8 cellular contexts compared by ENCODE assay signal in genomic region chr14:53216888-53217282, GRCh38.
DNase-seq lines count a peak whose midpoint lies in the region; ATAC-seq and TF ChIP-seq lines count a peak whose summit lies in the region.
"Not testable (repeated sequence)": the region's sequence is repeated elsewhere in the genome, so short reads cannot be mapped to it uniquely, and the experiment has no call there.

No MANE protein-coding gene starts in this region.

- DNase-seq in CD8-positive, alpha-beta memory T cell; Jurkat, Clone E6-1 (ENCODE audit: low read depth, low spot score); T-helper 17 cell; activated naive CD4-positive, alpha-beta T cell treated with anti-CD3 and anti-CD28 coated beads for 36 hours; neuronal stem cell (ENCODE audit: low spot score); testis: not testable (repeated sequence)
- DNase-seq in immature natural killer cell, result peak in 2 of 3 donors; percentile 1 to 2

- CTCF ChIA-PET in CD8-positive, alpha-beta memory T cell (lab: Charles Lee), result interaction anchor here (0.9 to 2.0 kb wide), 6 partner anchors 10 to 99 kb away, joined by 3 to 12 read pairs (median 4); partner anchors contain the start of gene DDHD1
- CTCF ChIA-PET in activated naive CD4-positive, alpha-beta T cell treated with anti-CD3 and anti-CD28 coated beads for 36 hours (lab: Charles Lee), result interaction anchor here (1.2 to 1.6 kb wide), 4 partner anchors 19 to 163 kb away, joined by 3 to 4 read pairs (median 4); no protein-coding TSS in a partner anchor

- H3K27ac Mint-ChIP-seq in CD8-positive, alpha-beta memory T cell, result peak overlapping the region in 4 of 8 donors; percentile 78 to 93 (median 86)
- H3K27ac Mint-ChIP-seq in T-helper 17 cell (peak overlapping the region; percentile 14), immature natural killer cell (peak overlapping the region in 2 of 6 donors; percentile 42 to 81)
- H3K27ac Mint-ChIP-seq in activated naive CD4-positive, alpha-beta T cell treated with anti-CD3 and anti-CD28 coated beads for 36 hours, result not testable (repeated sequence)
- H3K27ac Mint-ChIP-seq in dendritic cell treated with granulocyte-macrophage colony-stimulating factor and Interleukin-4, amounts not matched to agents 40 ng/mL and 50 ng/mL, for 4 days, result peak overlapping the region; percentile 74

- not testable (repeated sequence) for H3K9ac ChIP-seq in neuronal stem cell (ENCODE audit: low read depth, low read length, poor library complexity)

- H2BK120ac ChIP-seq in neuronal stem cell (ENCODE audit: low read depth, low read length), result not testable (repeated sequence)

- not testable (repeated sequence) for ATAC-seq in T-helper 17 cell

- H3K36me3 ChIP-seq in CD8-positive, alpha-beta memory T cell (ENCODE audit: insufficient read depth, low read length); neuronal stem cell (replicated peaks in 1 of 2; ENCODE audit: control insufficient read depth in 2 of 2, insufficient read depth in 2 of 2, low read length in 2 of 2); testis (ENCODE audit: low read depth, missing control alignments): not testable (repeated sequence)

- not testable (repeated sequence) for H4K91ac ChIP-seq in neuronal stem cell (ENCODE audit: low read depth, low read length, poor library complexity)

- not testable (repeated sequence) for H2AK5ac ChIP-seq in neuronal stem cell (ENCODE audit: low read depth, low read length)

- not testable (repeated sequence) for H2BK12ac ChIP-seq in neuronal stem cell (ENCODE audit: low read length)

- not testable (repeated sequence) for H3K4ac ChIP-seq in neuronal stem cell (ENCODE audit: low read length)

- H3K36me3 Mint-ChIP-seq in CD8-positive, alpha-beta memory T cell; T-helper 17 cell (ENCODE audit: low read depth); activated naive CD4-positive, alpha-beta T cell treated with anti-CD3 and anti-CD28 coated beads for 36 hours (ENCODE audit: low read depth); dendritic cell treated with granulocyte-macrophage colony-stimulating factor and Interleukin-4, amounts not matched to agents 40 ng/mL and 50 ng/mL, for 4 days (ENCODE audit: low read depth); immature natural killer cell: not testable (repeated sequence)

- H3K9me3 ChIP-seq in CD8-positive, alpha-beta memory T cell (ENCODE audit: low read length); T-helper 17 cell (ENCODE audit: control insufficient read depth, low read length, poor library complexity, severe bottlenecking); neuronal stem cell (replicated peaks in 1 of 2; ENCODE audit: control insufficient read depth in 2 of 2, insufficient read depth in 1 of 2, low read depth in 1 of 2, low read length in 2 of 2); testis: not testable (repeated sequence)

- not testable (repeated sequence) for H4K8ac ChIP-seq in neuronal stem cell (ENCODE audit: low read depth, low read length)

- not testable (repeated sequence) for H2BK5ac ChIP-seq in neuronal stem cell (ENCODE audit: low read length)

- not testable (repeated sequence) for H3K4me1 ChIP-seq in CD8-positive, alpha-beta memory T cell (ENCODE audit: insufficient read depth, low read length); neuronal stem cell (ENCODE audit: control insufficient read depth in 2 of 2, insufficient read depth in 1 of 2, low read depth in 1 of 2, low read length in 2 of 2)
- peaks cover 11% of the 10 kb centered on the region for H3K4me1 ChIP-seq in testis

- not testable (repeated sequence) for H3K27me3 Mint-ChIP-seq in CD8-positive, alpha-beta memory T cell; T-helper 17 cell; activated naive CD4-positive, alpha-beta T cell treated with anti-CD3 and anti-CD28 coated beads for 36 hours (ENCODE audit: low read depth); dendritic cell treated with granulocyte-macrophage colony-stimulating factor and Interleukin-4, amounts not matched to agents 40 ng/mL and 50 ng/mL, for 4 days; immature natural killer cell (ENCODE audit: low read depth in 3 of 3)

- H3K14ac ChIP-seq in neuronal stem cell (ENCODE audit: low read length), result not testable (repeated sequence)

- not testable (repeated sequence) for TF ChIP-seq CTCF in testis (IDR thresholded peaks at IDR 0.05)

- H3K4me2 ChIP-seq in neuronal stem cell (ENCODE audit: insufficient read depth, low read length, poor library complexity, severe bottlenecking), result not testable (repeated sequence)

- not testable (repeated sequence) for TF ChIP-seq POLR2A in testis (IDR thresholded peaks at IDR 0.05)

- H3K27ac ChIP-seq in CD8-positive, alpha-beta memory T cell (ENCODE audit: low read depth, low read length); neuronal stem cell (replicated peaks; ENCODE audit: low read length): not testable (repeated sequence)
- H3K27ac ChIP-seq in testis, result peak overlapping the region; percentile 51 to 72

- not testable (repeated sequence) for H2BK15ac ChIP-seq in neuronal stem cell (ENCODE audit: low read length)

- H3K4me3 ChIP-seq in CD8-positive, alpha-beta memory T cell (ENCODE audit: low read length), result not testable (repeated sequence)
- H3K4me3 ChIP-seq in Jurkat, Clone E6-1 (ENCODE audit: low read length), result peak overlapping the region; percentile 73
- H3K4me3 ChIP-seq in neuronal stem cell (ENCODE audit: low read length in 2 of 2) (peak overlapping the region in 1 of 2 donors; percentile 43), testis (peak overlapping the region in 1 of 2 donors; percentile 73)

- not testable (repeated sequence) for H3K18ac ChIP-seq in neuronal stem cell (ENCODE audit: low read length)

- H3K4me3 Mint-ChIP-seq in CD8-positive, alpha-beta memory T cell, result peak overlapping the region; percentile 74 to 96 (median 87)
- peak overlapping the region; percentile 92 for H3K4me3 Mint-ChIP-seq in T-helper 17 cell
- H3K4me3 Mint-ChIP-seq in activated naive CD4-positive, alpha-beta T cell treated with anti-CD3 and anti-CD28 coated beads for 36 hours, result peak overlapping the region; percentile 78
- H3K4me3 Mint-ChIP-seq in dendritic cell treated with granulocyte-macrophage colony-stimulating factor and Interleukin-4, amounts not matched to agents 40 ng/mL and 50 ng/mL, for 4 days, result not testable (repeated sequence)
- peak overlapping the region; percentile 74 to 89 (median 83) for H3K4me3 Mint-ChIP-seq in immature natural killer cell

- intact Hi-C loops in activated naive CD4-positive, alpha-beta T cell treated with anti-CD3 and anti-CD28 coated beads for 36 hours (cut with micrococcal nuclease), result loop anchor here (1.0 to 2.0 kb wide), 3 partner anchors 26 to 299 kb away; partner anchors contain the start of gene DDHD1
- intact Hi-C loops in dendritic cell treated with granulocyte-macrophage colony-stimulating factor and Interleukin-4, amounts not matched to agents 40 ng/mL and 50 ng/mL, for 4 days (cut with micrococcal nuclease), result loop anchor here (5.0 kb wide), 1 partner anchor 65 kb away; the partner anchor contains the start of gene DDHD1
- intact Hi-C loops in testis (cut with DNase I; ENCODE audit: low total_unique reads), result not testable (repeated sequence)

- not testable (repeated sequence) for H3K9me3 Mint-ChIP-seq in CD8-positive, alpha-beta memory T cell; activated naive CD4-positive, alpha-beta T cell treated with anti-CD3 and anti-CD28 coated beads for 36 hours; dendritic cell treated with granulocyte-macrophage colony-stimulating factor and Interleukin-4, amounts not matched to agents 40 ng/mL and 50 ng/mL, for 4 days; immature natural killer cell

- H3K79me1 ChIP-seq in neuronal stem cell (ENCODE audit: low read depth, low read length), result not testable (repeated sequence)

- no CpG with 5 or more reads among the region's 4 CpGs for WGBS in neuronal stem cell (ENCODE audit: extremely low coverage in 2 of 2, insufficient read length in 2 of 2, insufficient replicate concordance in 1 of 2), 2 donors
- WGBS in testis, 2 donors, result 80 to 83% methylated on average over 4 of the region's 4 CpGs

- peak overlapping the region; percentile 81 for H2AFZ ChIP-seq in neuronal stem cell (ENCODE audit: low read length)

- H3K23ac ChIP-seq in neuronal stem cell (ENCODE audit: low read depth, low read length, poor library complexity), result not testable (repeated sequence)

- peaks cover 6 to 10% (median 7%) of the 10 kb centered on the region in 3 donors for H3K4me1 Mint-ChIP-seq in CD8-positive, alpha-beta memory T cell
- H3K4me1 Mint-ChIP-seq in T-helper 17 cell, result peaks cover 12% of the 10 kb centered on the region
- H3K4me1 Mint-ChIP-seq in activated naive CD4-positive, alpha-beta T cell treated with anti-CD3 and anti-CD28 coated beads for 36 hours (ENCODE audit: low read depth); dendritic cell treated with granulocyte-macrophage colony-stimulating factor and Interleukin-4, amounts not matched to agents 40 ng/mL and 50 ng/mL, for 4 days (ENCODE audit: low read depth); immature natural killer cell: not testable (repeated sequence)

- not testable (repeated sequence) for H3K27me3 ChIP-seq in CD8-positive, alpha-beta memory T cell (ENCODE audit: insufficient read depth, low read length, poor library complexity, severe bottlenecking); neuronal stem cell (ENCODE audit: control insufficient read depth in 3 of 3, insufficient read depth in 3 of 3, low read depth in 1 of 3, low read length in 3 of 3); testis

- POLR2A ChIA-PET in CD8-positive, alpha-beta memory T cell (lab: Charles Lee), result interaction anchor here (1.7 kb wide), 1 partner anchor 64 kb away, joined by 11 read pairs; the partner anchor contains the start of gene DDHD1
